9 cellular contexts compared by ENCODE assay signal in the genomic region with DNA sequence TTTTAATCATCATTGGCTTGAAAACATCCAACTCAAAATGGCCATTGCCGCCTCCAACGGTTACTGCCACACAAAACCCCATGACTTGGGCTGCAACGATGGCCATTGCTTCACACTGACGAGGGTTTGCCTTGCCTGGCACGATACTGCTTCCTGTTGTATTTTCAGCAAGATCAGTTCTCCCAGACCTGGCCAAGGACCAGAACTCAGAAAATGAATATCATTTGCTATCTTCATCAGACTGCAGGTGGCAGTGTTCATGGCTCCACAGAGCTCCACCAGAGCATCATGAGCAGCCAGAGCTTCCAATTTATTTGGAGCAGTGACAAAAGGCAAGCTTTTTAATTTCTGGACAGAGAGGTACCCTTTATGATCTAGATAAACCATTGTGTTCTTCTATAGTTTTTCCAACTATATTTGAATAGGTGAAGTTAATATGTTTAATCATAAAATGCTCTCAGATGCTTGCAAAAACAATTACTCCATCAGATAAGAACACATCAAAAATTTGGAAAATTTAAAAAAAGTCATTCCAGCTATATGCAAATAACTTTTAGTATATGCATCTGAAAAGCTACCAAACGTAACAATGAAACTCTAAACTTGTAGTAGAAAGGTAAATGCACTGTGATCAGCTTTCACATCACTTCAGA. TPM values are rescaled to one million over a fixed set of nuclear protein-coding genes. Genes with fewer than 3 reads are reported as not detected.
DNase-seq lines count a peak whose midpoint lies in the region; ATAC-seq and TF ChIP-seq lines count a peak whose summit lies in the region.
"Had no signal": no experiment of that assay in that cellular context is flagged by ENCODE, and none has a peak within 500 bp of the region (broad histone marks: within the 10 kb centered on the region; RNA-seq: fewer than 3 reads in every experiment).

No MANE protein-coding gene starts in this region.

- no peak overlapping the region for H3K4me3 ChIP-seq in CD4-positive, CD25-positive, alpha-beta regulatory T cell (ENCODE audit: low read depth, low read length)
- H3K4me3 ChIP-seq in cardiac muscle cell (no peak overlapping the region), prostate gland (no peak overlapping the region)

- 31% methylated on average over 6 of the region's 6 CpGs for WGBS in prostate gland

- CTCF ChIA-PET in activated naive CD4-positive, alpha-beta T cell treated with anti-CD3 and anti-CD28 coated beads, Interleukin-2, amount 10 ng/mL, durations not matched to agents 7 days and 5 days (lab: Charles Lee) = interaction anchor here (0.6 to 1.6 kb wide), 11 partner anchors 9 to 562 kb away, joined by 3 to 7 read pairs (median 4); a partner anchor contains a TSS

- TF ChIP-seq CTCF in cardiac muscle cell (IDR thresholded peaks at IDR 0.05; ENCODE audit: low read depth, low read length) (peak; percentile 65), prostate gland (IDR thresholded peaks at IDR 0.05) (peak in 3 of 4 experiments; percentile 54 to 66 (median 64))

- H3K27me3 ChIP-seq in CD4-positive, CD25-positive, alpha-beta regulatory T cell (ENCODE audit: control insufficient read depth, insufficient read depth, low read length) = no peaks in the 10 kb centered on the region
- H3K27me3 ChIP-seq in cardiac muscle cell = no peaks in the 10 kb centered on the region
- no peaks in the 10 kb centered on the region for H3K27me3 ChIP-seq in prostate gland (replicated peaks; ENCODE audit: insufficient read depth)

- H3K4me1 Mint-ChIP-seq in CD4-positive, CD25-positive, alpha-beta regulatory T cell = peaks cover 6 to 15% (median 8%) of the 10 kb centered on the region in 4 donors
- peaks cover 23% of the 10 kb centered on the region for H3K4me1 Mint-ChIP-seq in activated naive CD4-positive, alpha-beta T cell treated with anti-CD3 and anti-CD28 coated beads, Interleukin-2, amount 10 ng/mL, durations not matched to agents 7 days and 5 days

- H3K27me3 Mint-ChIP-seq in CD4-positive, CD25-positive, alpha-beta regulatory T cell = no peaks in the 10 kb centered on the region
- no peaks in the 10 kb centered on the region for H3K27me3 Mint-ChIP-seq in activated naive CD4-positive, alpha-beta T cell treated with anti-CD3 and anti-CD28 coated beads, Interleukin-2, amount 10 ng/mL, durations not matched to agents 7 days and 5 days

- H3K9me3 Mint-ChIP-seq in CD4-positive, CD25-positive, alpha-beta regulatory T cell = no peaks in the 10 kb centered on the region
- H3K9me3 Mint-ChIP-seq in activated naive CD4-positive, alpha-beta T cell treated with anti-CD3 and anti-CD28 coated beads, Interleukin-2, amount 10 ng/mL, durations not matched to agents 7 days and 5 days = no peaks in the 10 kb centered on the region

- no peaks in the 10 kb centered on the region for H3K9me3 ChIP-seq in CD4-positive, CD25-positive, alpha-beta regulatory T cell (ENCODE audit: control insufficient read depth in 2 of 2, low read length in 2 of 2)
- H3K9me3 ChIP-seq in cardiac muscle cell (ENCODE audit: low read depth) (no peaks in the 10 kb centered on the region), prostate gland (no peaks in the 10 kb centered on the region)

- peak overlapping the region in 2 of 3 donors; percentile 49 to 67 for H3K27ac Mint-ChIP-seq in CD4-positive, CD25-positive, alpha-beta regulatory T cell
- H3K27ac Mint-ChIP-seq in activated naive CD4-positive, alpha-beta T cell treated with anti-CD3 and anti-CD28 coated beads, Interleukin-2, amount 10 ng/mL, durations not matched to agents 7 days and 5 days = no peak overlapping the region

- no peak overlapping the region for H3K4me3 Mint-ChIP-seq in CD4-positive, CD25-positive, alpha-beta regulatory T cell
- no peak overlapping the region for H3K4me3 Mint-ChIP-seq in activated naive CD4-positive, alpha-beta T cell treated with anti-CD3 and anti-CD28 coated beads, Interleukin-2, amount 10 ng/mL, durations not matched to agents 7 days and 5 days

- intact Hi-C loops in prostate gland (cut with DNase I) = loop anchor here (5.0 kb wide), 1 partner anchor 930 kb away; a partner anchor contains a TSS

- ATAC-seq in CD4-positive, CD25-positive, alpha-beta regulatory T cell (ENCODE audit: low read depth in 2 of 2) = peak in 1 of 2 donors; percentile 37
- peak; percentile 57 for ATAC-seq in GM18858 (IDR thresholded peaks at IDR 0.05; ENCODE audit: unreplicated experiment)
- peak; percentile 79 for ATAC-seq in HG03159 (IDR thresholded peaks at IDR 0.05; ENCODE audit: unreplicated experiment)

- peaks cover 7% of the 10 kb centered on the region for H3K36me3 ChIP-seq in CD4-positive, CD25-positive, alpha-beta regulatory T cell (ENCODE audit: control insufficient read depth, insufficient read depth, low read length)
- H3K36me3 ChIP-seq in cardiac muscle cell (peaks cover 13% of the 10 kb centered on the region), prostate gland (no peaks in the 10 kb centered on the region)

- H3K36me3 Mint-ChIP-seq in CD4-positive, CD25-positive, alpha-beta regulatory T cell = peaks cover 20% of the 10 kb centered on the region
- peaks cover 12% of the 10 kb centered on the region for H3K36me3 Mint-ChIP-seq in activated naive CD4-positive, alpha-beta T cell treated with anti-CD3 and anti-CD28 coated beads, Interleukin-2, amount 10 ng/mL, durations not matched to agents 7 days and 5 days

- DNase-seq in CD4-positive, CD25-positive, alpha-beta regulatory T cell = peak in 1 of 3 donors; percentile 59
- DNase-seq in NCI-H446 (lab: John Stamatoyannopoulos, UW) = peak; percentile 89 to 93
- DNase-seq in activated naive CD4-positive, alpha-beta T cell treated with anti-CD3 and anti-CD28 coated beads, Interleukin-2, amount 10 ng/mL, durations not matched to agents 7 days and 5 days = peak; percentile 34
- peak; percentile 67 to 88 for DNase-seq in cardiac muscle cell (ENCODE audit: low read depth in 1 of 2, low spot score in 1 of 2)
- peak; percentile 77 for DNase-seq in prostate gland (ENCODE audit: low spot score)
- DNase-seq in central memory CD4-positive, alpha-beta T cell = no peak

- no peak overlapping the region for H3K27ac ChIP-seq in CD4-positive, CD25-positive, alpha-beta regulatory T cell (ENCODE audit: insufficient read depth, low read length, poor library complexity, severe bottlenecking)
- no peak overlapping the region for H3K27ac ChIP-seq in cardiac muscle cell
- no peak overlapping the region for H3K27ac ChIP-seq in prostate gland

- TF ChIP-seq POLR2A in prostate gland (IDR thresholded peaks at IDR 0.05) = no peak

- H3K4me1 ChIP-seq in CD4-positive, CD25-positive, alpha-beta regulatory T cell (ENCODE audit: control insufficient read depth, insufficient read depth, low read length, poor library complexity, severe bottlenecking) = no peaks in the 10 kb centered on the region
- no peaks in the 10 kb centered on the region for H3K4me1 ChIP-seq in cardiac muscle cell (ENCODE audit: low read depth)
- no peaks in the 10 kb centered on the region for H3K4me1 ChIP-seq in prostate gland (replicated peaks)

RNA-seq across cellular contexts. Expression of a gene that starts 10.4 kb away (rescaled TPM):
- 2.1 TPM for total RNA-seq in CD4-positive, CD25-positive, alpha-beta regulatory T cell
- 1 to 10 TPM; 7.7 to 9.3 (median 8.6) TPM for polyA plus RNA-seq in CD4-positive, CD25-positive, alpha-beta regulatory T cell
- 29.4 and 40.5 TPM in 2 replicates for total RNA-seq in cardiac muscle cell
- polyA plus RNA-seq in cardiac muscle cell = 36.2 and 37.0 TPM in 2 replicates
- total RNA-seq in prostate gland = 10 to 100 TPM; 14.8 to 21.8 TPM

RNA-seq across cellular contexts. Expression of a gene that starts 13.0 kb away (rescaled TPM):
- total RNA-seq in CD4-positive, CD25-positive, alpha-beta regulatory T cell = not detected
- polyA plus RNA-seq in CD4-positive, CD25-positive, alpha-beta regulatory T cell = not detected
- total RNA-seq in cardiac muscle cell = 0.85 TPM in 1 of 2 replicates, not detected in the other
- polyA plus RNA-seq in cardiac muscle cell = 0.32 TPM in 1 of 2 replicates, not detected in the other
- under 1 TPM in 1 of 2 donors, not detected in 1; 0.09 TPM for total RNA-seq in prostate gland
- total RNA-seq: T-helper 1 cell treated with Interleukin-12 subunit alpha and Interleukin-12 subunit beta and Interleukin-4 antibody, amounts not matched to agents 30 ng/mL and 1 ng/mL, for 36 hours had no signal

RNA-seq across cellular contexts. Expression of a gene that starts 45.6 kb away (rescaled TPM):
- 7.6 TPM for total RNA-seq in CD4-positive, CD25-positive, alpha-beta regulatory T cell
- polyA plus RNA-seq in CD4-positive, CD25-positive, alpha-beta regulatory T cell = under 1 TPM in 3 of 4 donors, not detected in 1; 0.09 to 0.60 (median 0.42) TPM
- total RNA-seq in cardiac muscle cell (3.7 and 4.6 TPM in 2 replicates), prostate gland (1 to 10 TPM; 1.6 to 8.2 TPM)
- polyA plus RNA-seq in cardiac muscle cell = 0.91 and 3.2 TPM in 2 replicates
